In the genomic region with DNA sequence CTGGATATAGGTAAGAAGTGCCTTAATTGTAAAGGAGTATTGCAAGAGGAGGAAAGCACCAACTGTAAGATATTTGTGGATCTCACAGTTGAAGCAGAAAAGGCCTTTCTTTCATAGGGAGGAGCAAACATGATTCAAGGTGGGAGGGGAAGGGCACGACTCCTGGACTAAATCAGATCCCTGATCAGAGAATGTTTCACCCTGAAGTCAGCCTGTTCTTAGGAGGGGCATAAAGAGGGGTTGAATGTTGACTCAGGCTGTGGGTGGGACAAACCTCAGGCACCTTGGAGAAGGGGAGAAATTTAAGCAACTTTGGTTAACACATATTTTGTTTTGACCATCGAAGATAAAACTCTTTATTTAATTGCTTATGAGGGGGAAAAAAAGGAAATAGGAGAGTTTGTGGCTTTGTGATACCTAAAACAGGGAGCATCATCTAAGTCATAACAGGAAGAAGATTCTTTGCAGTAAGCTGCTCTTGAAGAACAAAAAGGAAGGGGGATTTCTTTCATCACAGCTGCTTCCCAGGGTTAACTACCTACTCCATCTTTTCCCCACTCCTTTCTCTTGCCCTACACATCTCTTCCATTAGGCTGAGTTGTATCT, we compare ENCODE assay signal across 11 cellular contexts.
DNase-seq lines count a peak whose midpoint lies in the region; ATAC-seq, FAIRE-seq and TF ChIP-seq lines count a peak whose summit lies in the region.
"Had no signal": no experiment of that assay in that cellular context is flagged by ENCODE, and none has a peak within 500 bp of the region (broad histone marks: within the 10 kb centered on the region; RNA-seq: fewer than 3 reads in every experiment).

No MANE protein-coding gene starts in this region.

- peaks cover 3% of the 10 kb centered on the region for H3K9me3 Mint-ChIP-seq in activated CD4-positive, alpha-beta memory T cell treated with anti-CD3 and anti-CD28 coated beads for 36 hours

- H3K27me3 Mint-ChIP-seq in activated CD4-positive, alpha-beta memory T cell treated with anti-CD3 and anti-CD28 coated beads for 36 hours = no peaks in the 10 kb centered on the region

- H3K27me3 ChIP-seq in ACC112 (ENCODE audit: insufficient read depth, low read length) (no peaks in the 10 kb centered on the region), keratinocyte (ENCODE audit: control insufficient read depth, extremely low read depth, insufficient read depth, low read length) (no peaks in the 10 kb centered on the region), suprapubic skin (no peaks in the 10 kb centered on the region)

- H3K27ac ChIP-seq in ACC112 (ENCODE audit: low read depth, low read length) (no peak overlapping the region), keratinocyte (ENCODE audit: control insufficient read depth, insufficient read depth, low read length) (no peak overlapping the region), suprapubic skin (no peak overlapping the region)

- no peak for TF ChIP-seq EP300 in suprapubic skin (IDR thresholded peaks at IDR 0.05)

- H3K36me3 ChIP-seq in ACC112 (ENCODE audit: insufficient read depth, low read length) (peaks cover 7% of the 10 kb centered on the region; the same call in 1 of the 2 replicates), keratinocyte (ENCODE audit: control insufficient read depth in 2 of 2, extremely low read depth in 1 of 2, insufficient read depth in 2 of 2, low read length in 2 of 2) (peaks cover 0 to 5% of the 10 kb centered on the region in 2 experiments), suprapubic skin (no peaks in the 10 kb centered on the region)

- no peak for TF ChIP-seq CTCF in GM10248 (IDR thresholded peaks at IDR 0.05; ENCODE audit: control extremely low read depth, extremely low read depth, low read depth, missing control alignments)
- no peak for TF ChIP-seq CTCF in keratinocyte (optimal IDR thresholded peaks at IDR 0.05 in 1 of 3, IDR thresholded peaks at IDR 0.05 in 1 of 3, conservative IDR thresholded peaks at IDR 0.05 in 1 of 3; ENCODE audit: extremely low read depth in 1 of 3, insufficient read depth in 2 of 3, low read length in 3 of 3)
- no peak for TF ChIP-seq CTCF in suprapubic skin (IDR thresholded peaks at IDR 0.05)

- intact Hi-C loops in activated CD4-positive, alpha-beta memory T cell treated with anti-CD3 and anti-CD28 coated beads for 36 hours (cut with micrococcal nuclease) = loop anchor here (5.0 kb wide), 1 partner anchor 258 kb away; a partner anchor contains a TSS

- H3K9me1 ChIP-seq in keratinocyte (ENCODE audit: control insufficient read depth, extremely low read depth, insufficient read depth, low read length) = peaks cover 2% of the 10 kb centered on the region

- H3K79me2 ChIP-seq in ACC112 (ENCODE audit: control insufficient read depth, insufficient read depth, low read length, unreplicated experiment) (peaks cover 32% of the 10 kb centered on the region), keratinocyte (ENCODE audit: control insufficient read depth, insufficient read depth, low read length) (peaks cover 20% of the 10 kb centered on the region)

- peaks cover 45% of the 10 kb centered on the region for H3K36me3 Mint-ChIP-seq in activated CD4-positive, alpha-beta memory T cell treated with anti-CD3 and anti-CD28 coated beads for 36 hours

- H3K4me3 ChIP-seq in ACC112 (ENCODE audit: low read depth, low read length) (peak overlapping the region; percentile 82; the same call in 1 of the 2 replicates), keratinocyte (ENCODE audit: control insufficient read depth in 2 of 3, extremely low read depth in 1 of 3, insufficient read depth in 2 of 3, low read depth in 1 of 3, low read length in 3 of 3) (no peak overlapping the region), suprapubic skin (no peak overlapping the region)

- 72% methylated on average over 2 of the region's 2 CpGs for WGBS in suprapubic skin

- no peak for ATAC-seq in HG03520 (IDR thresholded peaks at IDR 0.05; ENCODE audit: unreplicated experiment)
- ATAC-seq: left colon had no signal

- H2AFZ ChIP-seq in ACC112 (ENCODE audit: low read length, unreplicated experiment) (no peak overlapping the region), keratinocyte (ENCODE audit: control insufficient read depth, low read length) (no peak overlapping the region)

- no peaks in the 10 kb centered on the region for H4K20me1 ChIP-seq in keratinocyte (ENCODE audit: control insufficient read depth, extremely low read depth, insufficient read depth, low read length)

- CTCF ChIA-PET in GM10248 (lab: Yijun Ruan, JAX) = interaction anchor here (1.2 to 1.3 kb wide), 2 partner anchors 13 to 16 kb away, joined by 3 to 5 read pairs; no protein-coding TSS in a partner anchor
- CTCF ChIA-PET in activated CD4-positive, alpha-beta memory T cell treated with anti-CD3 and anti-CD28 coated beads for 36 hours (lab: Charles Lee) = interaction anchor here (1.2 to 2.9 kb wide), 5 partner anchors 10 to 255 kb away, joined by 3 to 13 read pairs (median 3); a partner anchor contains a TSS

- no peak overlapping the region for H3K9ac ChIP-seq in keratinocyte (ENCODE audit: control insufficient read depth, extremely low read depth, insufficient read depth, low read length)

- peak overlapping the region; percentile 99 for H3K4me3 Mint-ChIP-seq in activated CD4-positive, alpha-beta memory T cell treated with anti-CD3 and anti-CD28 coated beads for 36 hours

- DNase-seq in GM10248 (ENCODE audit: extremely low spot score) (peak; percentile 22), keratinocyte (ENCODE audit: low read depth, low spot score) (no peak), anterior cingulate cortex (lab: John Stamatoyannopoulos, UW) (no peak), NCI-H2196 (lab: John Stamatoyannopoulos, UW; ENCODE audit: unreplicated experiment) (no peak), suprapubic skin (ENCODE audit: low spot score in 2 of 2) (no peak)
- DNase-seq in activated CD4-positive, alpha-beta memory T cell treated with anti-CD3 and anti-CD28 coated beads for 36 hours = peak; percentile 60
- DNase-seq: activated CD4-positive, alpha-beta T cell treated with anti-CD3 and anti-CD28 coated beads for 48 hours; left colon; NCI-H82 had no signal

- H3K4me1 ChIP-seq in ACC112 (ENCODE audit: control insufficient read depth, insufficient read depth, low read length, unreplicated experiment) (peaks cover 12% of the 10 kb centered on the region), keratinocyte (ENCODE audit: control insufficient read depth, extremely low read depth, insufficient read depth, low read length) (peaks cover 9% of the 10 kb centered on the region), suprapubic skin (peaks cover 23% of the 10 kb centered on the region)

- POLR2A ChIA-PET in GM10248 (lab: Yijun Ruan, JAX) = no interaction called here
- POLR2A ChIA-PET in activated CD4-positive, alpha-beta memory T cell treated with anti-CD3 and anti-CD28 coated beads for 36 hours (lab: Charles Lee) = interaction anchor here (1.1 to 3.9 kb wide), 2 partner anchors 12 to 154 kb away, joined by 3 to 42 read pairs; no protein-coding TSS in a partner anchor

- peak overlapping the region; percentile 98 for H3K27ac Mint-ChIP-seq in activated CD4-positive, alpha-beta memory T cell treated with anti-CD3 and anti-CD28 coated beads for 36 hours

- peak overlapping the region; percentile 87 for H3K4me2 ChIP-seq in keratinocyte (ENCODE audit: control insufficient read depth, extremely low read depth, insufficient read depth, low read depth, low read length)

- dilution Hi-C loops in keratinocyte (cut with MboI; ENCODE audit: extremely low pct_ligation_motif_present, low sequenced_read_pairs) = no loop called here

- no peak for FAIRE-seq in keratinocyte (lab: Jason Lieb, UNC)

- TF ChIP-seq POLR2A in suprapubic skin (IDR thresholded peaks at IDR 0.05) = no peak

- no peaks in the 10 kb centered on the region for H3K9me3 ChIP-seq in keratinocyte (ENCODE audit: control insufficient read depth, low read depth, low read length)
- no peaks in the 10 kb centered on the region for H3K9me3 ChIP-seq in suprapubic skin

- H3K4me1 Mint-ChIP-seq in activated CD4-positive, alpha-beta memory T cell treated with anti-CD3 and anti-CD28 coated beads for 36 hours (ENCODE audit: low read depth) = peaks cover 43% of the 10 kb centered on the region

Comparison
In these comparisons a context has a peak if more than half of its experiments do, and no peak if none do; other contexts are left out.
1. DNase-seq: peak in GM10248 (single experiment) and activated CD4-positive, alpha-beta memory T cell treated with anti-CD3 and anti-CD28 coated beads for 36 hours (single experiment); none in keratinocyte (single experiment), anterior cingulate cortex (0 of 58), NCI-H2196 (single experiment) and suprapubic skin (0 of 2).